In genomic region chr7:125436220-125436619, GRCh38 we compare ENCODE assay signal across 1 cellular context.
TF ChIP-seq lines count a peak whose summit lies in the region.

No MANE protein-coding gene starts in this region.

TF ChIP-seq in GM12878, 131 proteins besides CTCF, POLR2A, EP300 and RAD21 (continued from another document):
- TF ChIP-seq BCLAF1 (IDR thresholded peaks at IDR 0.05): no peak
- no peak for TF ChIP-seq CREB1 (IDR thresholded peaks at IDR 0.05; ENCODE audit: low read depth)
